In genomic region chr14:33404054-33404453, GRCh38 we compare ENCODE assay signal across 11 cellular contexts.
DNase-seq lines count a peak whose midpoint lies in the region; ATAC-seq and TF ChIP-seq lines count a peak whose summit lies in the region.
"Had no signal": no experiment of that assay in that cellular context is flagged by ENCODE, and none has a peak within 500 bp of the region (broad histone marks: within the 10 kb centered on the region; RNA-seq: fewer than 3 reads in every experiment).

No MANE protein-coding gene starts in this region.

- no peak overlapping the region for H3K4me3 Mint-ChIP-seq in natural killer cell
- H3K4me3 Mint-ChIP-seq: activated naive CD8-positive, alpha-beta T cell had no signal

- TF ChIP-seq POLR2A in erythroblast (IDR thresholded peaks at IDR 0.05; ENCODE audit: low read length), result no peak

- intact Hi-C loops in natural killer cell (cut with micrococcal nuclease), result no loop called here

- H3K36me3 Mint-ChIP-seq in natural killer cell, result no peaks in the 10 kb centered on the region
- H3K36me3 Mint-ChIP-seq: activated naive CD8-positive, alpha-beta T cell had no signal

- no peaks in the 10 kb centered on the region for H3F3A ChIP-seq in smooth muscle cell (ENCODE audit: low read depth)

- no peaks in the 10 kb centered on the region for H4K20me1 ChIP-seq in smooth muscle cell (ENCODE audit: low read depth)

- H3K27me3 ChIP-seq in adipocyte (replicated peaks; ENCODE audit: control insufficient read depth, insufficient read depth, low read length), result no peaks in the 10 kb centered on the region
- H3K27me3 ChIP-seq in smooth muscle cell (ENCODE audit: low read depth), result no peaks in the 10 kb centered on the region
- H3K27me3 ChIP-seq: Peyer's patch, sigmoid colon had no signal

- DNase-seq in H4 (ENCODE audit: low spot score), result peak; percentile 78
- DNase-seq in adipocyte (ENCODE audit: low read depth), result peak; percentile 73
- peak; percentile 82 for DNase-seq in fibroblast of the aortic adventitia (ENCODE audit: low read depth)
- DNase-seq in smooth muscle cell (lab: John Stamatoyannopoulos, UW; ENCODE audit: unreplicated experiment), result no peak
- DNase-seq in erythroblast (lab: John Stamatoyannopoulos, UW), result no peak
- no peak for DNase-seq in natural killer cell
- DNase-seq in stimulated activated naive CD4-positive, alpha-beta T cell treated with Interleukin-2 at 50 U/mL for 16 hours (lab: John Stamatoyannopoulos, UW), result no peak
- DNase-seq: Peyer's patch, sigmoid colon had no signal

- H2AFZ ChIP-seq in smooth muscle cell (ENCODE audit: low read depth), result no peak overlapping the region

- no peaks in the 10 kb centered on the region for H3K27me3 Mint-ChIP-seq in natural killer cell (ENCODE audit: low read depth in 2 of 2)
- H3K27me3 Mint-ChIP-seq: activated naive CD8-positive, alpha-beta T cell had no signal

- H3K9me3 ChIP-seq in adipocyte (ENCODE audit: control insufficient read depth, low read length), result peaks cover 8% of the 10 kb centered on the region
- H3K9me3 ChIP-seq in smooth muscle cell (replicated peaks; ENCODE audit: low read depth), result no peaks in the 10 kb centered on the region

- no peaks in the 10 kb centered on the region for H3K4me1 Mint-ChIP-seq in natural killer cell

- WGBS in smooth muscle cell (ENCODE audit: low lambda C conversion rate), result 5% methylated on average over 1 of the region's 1 CpG

- H3K79me2 ChIP-seq in smooth muscle cell (ENCODE audit: low read depth), result no peaks in the 10 kb centered on the region

- H3K4me1 ChIP-seq in adipocyte (ENCODE audit: control insufficient read depth, insufficient read depth, low read length) (peaks cover 6% of the 10 kb centered on the region), smooth muscle cell (ENCODE audit: low read depth) (no peaks in the 10 kb centered on the region)
- H3K4me1 ChIP-seq: Peyer's patch had no signal

- no peak overlapping the region for H3K27ac Mint-ChIP-seq in natural killer cell
- H3K27ac Mint-ChIP-seq: activated naive CD8-positive, alpha-beta T cell had no signal

- H3K4me3 ChIP-seq in adipocyte (ENCODE audit: low read length), result no peak overlapping the region
- H3K4me3 ChIP-seq in fibroblast of the aortic adventitia (ENCODE audit: low read depth, low read length), result no peak overlapping the region
- H3K4me3 ChIP-seq in smooth muscle cell, result no peak overlapping the region
- H3K4me3 ChIP-seq: Peyer's patch, sigmoid colon had no signal

- H3K4me2 ChIP-seq in smooth muscle cell, result no peak overlapping the region

- no peak overlapping the region for H3K9ac ChIP-seq in adipocyte (ENCODE audit: low read length)
- peak overlapping the region; percentile 32 for H3K9ac ChIP-seq in smooth muscle cell (ENCODE audit: low read depth)

- H3K9me3 Mint-ChIP-seq in natural killer cell, result peaks cover 2 to 4% of the 10 kb centered on the region in 2 donors

- no peak overlapping the region for H3K27ac ChIP-seq in smooth muscle cell (ENCODE audit: low read depth)
- H3K27ac ChIP-seq: Peyer's patch, sigmoid colon had no signal

- ATAC-seq in HG03439 (IDR thresholded peaks at IDR 0.05; ENCODE audit: unreplicated experiment) (no peak), natural killer cell (no peak)

- TF ChIP-seq CTCF in fibroblast of the aortic adventitia (IDR thresholded peaks at IDR 0.05; ENCODE audit: insufficient read depth, low read length), result no peak
- TF ChIP-seq CTCF in smooth muscle cell (IDR thresholded peaks at IDR 0.05; ENCODE audit: borderline replicate concordance, insufficient read depth, poor library complexity, severe bottlenecking), result no peak
- no peak for TF ChIP-seq CTCF in natural killer cell (IDR thresholded peaks at IDR 0.05)

- H3K36me3 ChIP-seq in adipocyte (ENCODE audit: control insufficient read depth, insufficient read depth, low read length, severe bottlenecking) (no peaks in the 10 kb centered on the region), smooth muscle cell (ENCODE audit: low read depth) (no peaks in the 10 kb centered on the region)
- H3K36me3 ChIP-seq: Peyer's patch, sigmoid colon had no signal

Comparison
In these comparisons a context has a peak if more than half of its experiments do, and no peak if none do; other contexts are left out.
1. DNase-seq: peak in H4 (single experiment), adipocyte (single experiment) and fibroblast of the aortic adventitia (single experiment); none in smooth muscle cell (single experiment), erythroblast (0 of 2), natural killer cell (single experiment) and stimulated activated naive CD4-positive, alpha-beta T cell treated with Interleukin-2 at 50 U/mL for 16 hours (single experiment).